21 cellular contexts compared by ENCODE assay signal in the genomic region with DNA sequence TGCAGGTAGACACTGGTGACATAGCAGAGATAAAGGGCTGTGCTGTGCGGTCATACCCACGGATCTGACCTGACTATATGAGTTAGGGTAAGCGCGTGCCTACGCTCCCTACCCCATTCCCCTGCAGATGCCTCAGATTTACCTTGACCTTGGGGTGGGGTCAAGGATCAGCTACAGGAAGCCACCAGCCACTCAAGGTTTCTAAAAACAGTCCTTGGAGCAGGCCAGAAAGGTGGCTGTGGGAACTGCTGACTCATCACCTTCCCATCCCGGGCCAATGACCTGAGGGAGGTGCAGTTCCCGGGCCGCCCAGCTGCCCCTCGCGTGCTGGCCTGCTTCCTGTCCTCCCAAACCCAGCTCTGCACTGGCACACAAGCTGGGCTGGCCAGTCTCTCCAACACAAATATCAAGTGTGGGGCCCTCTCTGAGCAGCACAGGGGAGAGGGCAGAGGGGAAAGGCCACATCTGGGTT. TPM values are rescaled to one million over a fixed set of nuclear protein-coding genes. Genes with fewer than 3 reads are reported as not detected.
A peak's percentile ranks its signal among the peaks of the same experiment; 100 is the strongest.
DNase-seq lines count a peak whose midpoint lies in the region; ATAC-seq, FAIRE-seq and TF ChIP-seq lines count a peak whose summit lies in the region.
"Had no signal": no experiment of that assay in that cellular context is flagged by ENCODE, and none has a peak within 500 bp of the region (broad histone marks: within the 10 kb centered on the region; RNA-seq: fewer than 3 reads in every experiment).

No MANE protein-coding gene starts in this region.

- no peak for TF ChIP-seq POLR2A in A549 (IDR thresholded peaks at IDR 0.05; ENCODE audit: low read length)
- TF ChIP-seq POLR2A in IMR-90 (IDR thresholded peaks at IDR 0.05; ENCODE audit: low read depth, low read length), result no peak
- TF ChIP-seq POLR2A in H1 (IDR thresholded peaks at IDR 0.05; ENCODE audit: control extremely low read depth in 1 of 2, low read depth in 2 of 2, low read length in 2 of 2), result no peak

- no peaks in the 10 kb centered on the region for H3K9me3 ChIP-seq in A549
- no peaks in the 10 kb centered on the region for H3K9me3 ChIP-seq in IMR-90 (ENCODE audit: control insufficient read depth, insufficient read depth, low read length)
- no peaks in the 10 kb centered on the region for H3K9me3 ChIP-seq in H1 (ENCODE audit: insufficient read depth in 2 of 2, low read depth in 1 of 2, low read length in 1 of 2)

- in situ Hi-C loops in IMR-90 (cut with MboI; ENCODE audit: low sequenced_read_pairs), result no loop called here

- H3K4ac ChIP-seq in IMR-90 (ENCODE audit: low read depth, low read length) (no peak overlapping the region), H1 (replicated peaks; ENCODE audit: insufficient read length, low read depth, low read length) (no peak overlapping the region)

- H2AFZ ChIP-seq in IMR-90 (replicated peaks; ENCODE audit: low read length, poor library complexity), result no peak overlapping the region
- H2AFZ ChIP-seq in H1 (ENCODE audit: low read length), result no peak overlapping the region

- H3K9me1 ChIP-seq in IMR-90 (ENCODE audit: insufficient read depth, low read length), result no peaks in the 10 kb centered on the region

- no peak overlapping the region for H2BK5ac ChIP-seq in IMR-90 (ENCODE audit: low read depth, low read length, poor library complexity, severe bottlenecking)
- peak overlapping the region; percentile 69 for H2BK5ac ChIP-seq in H1 (ENCODE audit: low read depth, low read length)

- no peak for FAIRE-seq in A549 (lab: Jason Lieb, UNC)
- FAIRE-seq in H1 (lab: Jason Lieb, UNC), result no peak
- FAIRE-seq: astrocyte had no signal

- H4K20me1 ChIP-seq in IMR-90 (ENCODE audit: insufficient read depth, low read length) (no peaks in the 10 kb centered on the region), H1 (replicated peaks in 1 of 2; ENCODE audit: control insufficient read depth in 1 of 2, insufficient read depth in 2 of 2, low read length in 2 of 2) (peaks cover 24 to 51% of the 10 kb centered on the region in 2 experiments)

- H2BK20ac ChIP-seq in IMR-90 (ENCODE audit: low read depth, low read length), result no peak overlapping the region
- no peak overlapping the region for H2BK20ac ChIP-seq in H1 (ENCODE audit: low read length)

- no peak overlapping the region for H4K91ac ChIP-seq in IMR-90 (ENCODE audit: insufficient read depth, low read depth, low read length)
- H4K91ac ChIP-seq in H1 (replicated peaks; ENCODE audit: insufficient read length, low read length), result peak overlapping the region; percentile 4

- H3K36me3 ChIP-seq in IMR-90 (ENCODE audit: control insufficient read depth, insufficient read depth, low read length), result no peaks in the 10 kb centered on the region
- 0 out of 8 replicates have a peak, but pooled peaks cover 0 to 3% (median 0%) of the 10 kb centered on the region in 4 experiments for H3K36me3 ChIP-seq in H1 (ENCODE audit: control insufficient read depth in 2 of 4, insufficient read depth in 4 of 4, low read length in 3 of 4)

- H2BK15ac ChIP-seq in IMR-90 (ENCODE audit: low read depth, low read length) (no peak overlapping the region), H1 (ENCODE audit: low read length) (0 out of 2 replicates have a peak overlapping the region, but pooled peaks have one; percentile 76)

- H3K18ac ChIP-seq in IMR-90 (ENCODE audit: low read depth, low read length) (no peak overlapping the region), H1 (ENCODE audit: extremely low read depth, low read length) (peak overlapping the region; percentile 64; the same call in 1 of the 2 replicates)

- POLR2A ChIA-PET in A549 (lab: Yijun Ruan, JAX) (no interaction called here), IMR-90 (lab: Charles Lee; ENCODE audit: unreplicated experiment) (no interaction called here), H1 (lab: Charles Lee; ENCODE audit: partially characterized antibody) (interaction anchor here (1.6 to 3.3 kb wide), 3 partner anchors 12 to 98 kb away, joined by 4 to 10 read pairs (median 7); a partner anchor contains a TSS)

- no peak overlapping the region for H3K9ac ChIP-seq in IMR-90 (ENCODE audit: low read depth, low read length)
- no peak overlapping the region for H3K9ac ChIP-seq in H1 (replicated peaks in 1 of 4; ENCODE audit: extremely low read depth in 1 of 4, low read depth in 3 of 4, low read length in 3 of 4)

- H3K4me2 ChIP-seq in A549, result no peak overlapping the region
- no peak overlapping the region for H3K4me2 ChIP-seq in IMR-90 (ENCODE audit: low read depth, low read length)
- no peak overlapping the region; a peak in 1 of 4 replicates for H3K4me2 ChIP-seq in H1 (ENCODE audit: insufficient read depth in 1 of 2, low read depth in 2 of 2, low read length in 2 of 2)

- no TSS peak for BruUV-seq in IMR-90 (replicated peaks; lab: Mats Ljungman, UMichigan)

- H3K4me3 ChIP-seq in A549, result no peak overlapping the region
- no peak overlapping the region for H3K4me3 ChIP-seq in IMR-90 (ENCODE audit: insufficient read depth, low read depth, low read length)
- no peak overlapping the region for H3K4me3 ChIP-seq in H1 (ENCODE audit: extremely low read depth in 1 of 4, insufficient read depth in 2 of 4, low read depth in 3 of 4, low read length in 4 of 4)

- H2AK5ac ChIP-seq in IMR-90 (ENCODE audit: low read depth, low read length) (no peak overlapping the region), H1 (ENCODE audit: low read depth, low read length) (peak overlapping the region; percentile 78; the same call in 1 of the 2 replicates)

- peaks cover 7 to 95% of the 10 kb centered on the region in 2 experiments; a peak in 3 of 4 replicates for H3K79me2 ChIP-seq in H1 (ENCODE audit: control insufficient read depth in 1 of 2, insufficient read depth in 2 of 2, low read length in 2 of 2)

- H3K23ac ChIP-seq in IMR-90 (ENCODE audit: low read depth, low read length), result no peak overlapping the region
- H3K23ac ChIP-seq in H1 (ENCODE audit: insufficient read length), result no peak overlapping the region

- TF ChIP-seq CTCF in A549 (IDR thresholded peaks at IDR 0.05) (no peak), IMR-90 (conservative IDR thresholded peaks at IDR 0.05; ENCODE audit: low read depth, low read length) (no peak), H1 (IDR thresholded peaks at IDR 0.05; ENCODE audit: control extremely low read depth in 1 of 3, insufficient read depth in 1 of 3, low read depth in 1 of 3, low read length in 3 of 3) (no peak)

- WGBS in A549 (ENCODE audit: missing lambda C conversion rate), result 92% methylated on average over 5 of the region's 10 CpGs
- WGBS in IMR-90 (ENCODE audit: extremely low coverage in 2 of 2, insufficient read length in 1 of 2), 2 experiments, result 70% methylated on average over 2 of the region's 10 CpGs; no CpG with 5 or more reads in 1 of the 2 experiments
- 89% methylated on average over 10 of the region's 10 CpGs; no CpG with 5 or more reads in 1 of the 2 experiments for WGBS in H1 (ENCODE audit: extremely low coverage in 1 of 2, insufficient coverage in 1 of 2, insufficient read length in 1 of 2, insufficient replicate concordance in 2 of 2, low coverage in 1 of 2, low lambda C conversion rate in 2 of 2, missing lambda C conversion rate in 1 of 2), 2 experiments

- H2AK9ac ChIP-seq in IMR-90 (replicated peaks; ENCODE audit: low read depth, low read length, poor library complexity), result no peak overlapping the region

- intact Hi-C loops in IMR-90 (cut with micrococcal nuclease), result no loop called here

- H3K56ac ChIP-seq in IMR-90 (ENCODE audit: extremely low read depth, insufficient read depth, low read length) (no peak overlapping the region), H1 (replicated peaks; ENCODE audit: insufficient read length, low read depth, low read length) (no peak overlapping the region)

- no peaks in the 10 kb centered on the region for H3K23me2 ChIP-seq in H1 (ENCODE audit: low read depth, low read length)

- no peak overlapping the region for H3K14ac ChIP-seq in IMR-90 (replicated peaks; ENCODE audit: low read depth, low read length)
- no peak overlapping the region for H3K14ac ChIP-seq in H1 (ENCODE audit: insufficient read length)

- peak in 1 of 2 experiments; percentile 14 for DNase-seq in A549 (ENCODE audit: low read depth in 1 of 2, low spot score in 1 of 2)
- no peak for DNase-seq in IMR-90
- DNase-seq in H1 (ENCODE audit: low read depth in 1 of 2, low spot score in 2 of 2), result no peak
- DNase-seq in mucosa of gallbladder (ENCODE audit: low spot score), result peak; percentile 59
- DNase-seq: activated B cell treated with CpG ODN at 0.5 μM for 24 hours; activated T-cell treated with anti-CD3 and anti-CD28 coated beads, Interleukin-2, amount 50 U/mL, for 72 hours; CD4-positive, CD25-positive, alpha-beta regulatory T cell; DND-41; naive thymus-derived CD4-positive, alpha-beta T cell; NCI-H1105 treated with DMSO at 0.1 percent for 48 hours; NCI-H2107; NCI-H69; SIG-M5; T-helper 2 cell had no signal

- H4K5ac ChIP-seq in IMR-90 (ENCODE audit: low read depth, low read length) (no peak overlapping the region), H1 (ENCODE audit: insufficient read length, low read depth, low read length) (no peak overlapping the region)

- H3K4me1 ChIP-seq in A549 (peaks cover 76% of the 10 kb centered on the region), IMR-90 (ENCODE audit: control insufficient read depth, insufficient read depth, low read length) (no peaks in the 10 kb centered on the region), H1 (replicated peaks in 1 of 4; ENCODE audit: control insufficient read depth in 3 of 4, insufficient read depth in 4 of 4, low read length in 3 of 4) (peaks cover 49 to 77% (median 58%) of the 10 kb centered on the region in 4 experiments)

- H4K8ac ChIP-seq in IMR-90 (ENCODE audit: low read depth in 2 of 2, low read length in 2 of 2) (no peak overlapping the region), H1 (ENCODE audit: extremely low read depth, insufficient read depth, low read length) (no peak overlapping the region; the same call in 1 of the 2 replicates)

- dilution Hi-C loops in IMR-90 (cut with HindIII; ENCODE audit: low sequenced_read_pairs, unreplicated experiment), result no loop called here

- TF ChIP-seq RAD21 in A549 (conservative IDR thresholded peaks at IDR 0.05 in 1 of 2, IDR thresholded peaks at IDR 0.05 in 1 of 2) (no peak), IMR-90 (IDR thresholded peaks at IDR 0.05; ENCODE audit: low read length) (no peak), H1 (IDR thresholded peaks at IDR 0.05 in 1 of 2, conservative IDR thresholded peaks at IDR 0.05 in 1 of 2; ENCODE audit: low read depth in 2 of 2, low read length in 2 of 2) (no peak)

- H3K79me1 ChIP-seq in IMR-90 (ENCODE audit: low read depth in 1 of 2, low read length in 2 of 2), result no peaks in the 10 kb centered on the region
- H3K79me1 ChIP-seq in H1 (ENCODE audit: low read depth, low read length), result peaks cover 34% of the 10 kb centered on the region

- no peak overlapping the region for H2BK120ac ChIP-seq in IMR-90 (ENCODE audit: low read depth, low read length)
- H2BK120ac ChIP-seq in H1 (replicated peaks; ENCODE audit: low read depth, low read length), result no peak overlapping the region

- peak overlapping the region; percentile 8 to 86; a peak in 2 of 6 replicates for H3K27ac ChIP-seq in A549
- no peak overlapping the region for H3K27ac ChIP-seq in IMR-90 (ENCODE audit: insufficient read depth, low read length)
- H3K27ac ChIP-seq in H1 (ENCODE audit: low read depth, low read length), result no peak overlapping the region; the same call in 1 of the 2 replicates

- no peaks in the 10 kb centered on the region; the same call in 1 of the 2 replicates for H3K27me3 ChIP-seq in IMR-90 (ENCODE audit: control insufficient read depth, insufficient read depth, low read length)
- no peaks in the 10 kb centered on the region for H3K27me3 ChIP-seq in H1 (replicated peaks in 1 of 4; ENCODE audit: control insufficient read depth in 3 of 4, extremely low read depth in 1 of 4, insufficient read depth in 3 of 4, low read length in 3 of 4)

- TF ChIP-seq EP300 in A549 (IDR thresholded peaks at IDR 0.05) (no peak), H1 (IDR thresholded peaks at IDR 0.05; ENCODE audit: borderline replicate concordance in 1 of 2, low read depth in 2 of 2, low read length in 2 of 2) (no peak)

- ATAC-seq in A549, result no peak
- no peak for ATAC-seq in IMR-90 (ENCODE audit: low read depth)
- no peak for ATAC-seq in SK-N-SH treated with all-trans-retinoic acid at 6 μM for 48 hours
- ATAC-seq in HG02870 (IDR thresholded peaks at IDR 0.05; ENCODE audit: unreplicated experiment), result no peak
- ATAC-seq in GM19452 (IDR thresholded peaks at IDR 0.05; ENCODE audit: unreplicated experiment), result no peak
- ATAC-seq in GM18498 (IDR thresholded peaks at IDR 0.05; ENCODE audit: unreplicated experiment), result no peak
- ATAC-seq: activated T-cell treated with anti-CD3 and anti-CD28 coated beads, Interleukin-2, amount 50 U/mL, for 72 hours; naive thymus-derived CD4-positive, alpha-beta T cell had no signal

- peak overlapping the region; percentile 99 for H2BK12ac ChIP-seq in H1 (ENCODE audit: low read depth, low read length)

- CTCF ChIA-PET in A549 (lab: Yijun Ruan, JAX) (interaction anchor here (1.4 to 1.7 kb wide), 2 partner anchors 97 to 103 kb away, joined by 3 read pairs; no protein-coding TSS in a partner anchor), IMR-90 (lab: Yijun Ruan, JAX) (no interaction called here), H1 (lab: Charles Lee; ENCODE audit: partially characterized antibody) (interaction anchor here (1.0 to 72.8 kb wide), 6 partner anchors 6 to 114 kb away, joined by 3 to 1738 read pairs (median 420); a partner anchor contains a TSS)

RNA-seq across cellular contexts. Expression of a gene that starts 23.0 kb away (rescaled TPM):
- polyA plus RNA-seq in A549 (2011; rRNA removed) (1.4 and 1.5 TPM in 2 replicates), A549 (2017; fragmentation: RNase III; extraction: RNeasy Plus Mini Kit Qiagen cat#74134 plus additional on column Dnase treatment) (1.5 to 2.3 TPM (median 1.8 TPM) in 3 replicates), IMR-90 (2012; rRNA removed) (not detected in 2 replicates), H1 (2011; rRNA removed) (20.9 and 29.7 TPM in 2 replicates)
- 1.0 and 1.4 TPM in 2 replicates for polyA plus RNA-seq in A549 (2012; cell fraction: cytosol; rRNA removed)
- 2.5 and 2.6 TPM in 2 replicates for polyA plus RNA-seq in A549 (2012; cell fraction: nucleus; rRNA removed)
- polyA minus RNA-seq in A549 (2011; rRNA and poly(A)+ RNA removed), result 3.2 and 3.6 TPM in 2 replicates
- total RNA-seq in IMR-90 (2012; rRNA removed) (not detected in 2 replicates), mucosa of gallbladder (242 TPM)
- 0.05 TPM in 1 of 2 replicates, not detected in the other for polyA plus RNA-seq in IMR-90 (2012; cell fraction: cytosol; rRNA removed)
- not detected in 2 replicates for polyA plus RNA-seq in IMR-90 (2012; cell fraction: nucleus; rRNA removed; ENCODE audit: low replicate concordance)
- total RNA-seq in H1 (2021; fragmentation: NEBNext Ultra II Directional; extraction: Animal tissue kit (Norgen Biotek cat#: 25700)), result 42.2 and 44.3 TPM in 2 replicates
- 24.8 TPM for polyA plus RNA-seq in H1 (2011; cell fraction: cytosol; rRNA removed)
- polyA plus RNA-seq in H1 (2011; cell fraction: nucleus; rRNA removed), result 31.8 TPM
- polyA plus RNA-seq in H1 (2012, experiment 1 of 2), result 31.4 to 37.5 TPM (median 35.7 TPM) in 4 replicates
- polyA plus RNA-seq in H1 (2012, experiment 2 of 2), result 37.4 TPM
- 41.6 TPM for polyA plus RNA-seq in H1 (2013, experiment 1 of 2)
- polyA plus RNA-seq in H1 (2013, experiment 2 of 2), result 43.7 TPM
- 35.0 and 38.1 TPM in 2 replicates for polyA minus RNA-seq in H1 (2011; rRNA and poly(A)+ RNA removed)
- polyA minus RNA-seq in H1 (2011; cell fraction: cytosol; rRNA and poly(A)+ RNA removed), result 28.0 TPM
- 27.0 TPM for polyA minus RNA-seq in H1 (2011; cell fraction: nucleus; rRNA and poly(A)+ RNA removed)
- total RNA-seq: activated B cell treated with CpG ODN at 0.5 μM for 24 hours, glomerular endothelial cell had no signal
- polyA plus RNA-seq: AG04450 had no signal

Comparison
In these comparisons a context has a peak if more than half of its experiments do, and no peak if none do; other contexts are left out.
1. H3K27ac ChIP-seq: peak in A549 (2 of 2); none in IMR-90 (single experiment) and H1 (single experiment).
2. RNA of a gene that starts 23.0 kb away (total RNA-seq): 242 TPM in mucosa of gallbladder (single experiment) and 42.2 to 44.3 TPM in H1; not detected in IMR-90; every median in the first group is over 10 times any median in the second.